In genomic region chr7:30743371-30744074, GRCh38 we compare ENCODE assay signal across 9 cellular contexts. TPM values are rescaled to one million over a fixed set of nuclear protein-coding genes. Genes with fewer than 3 reads are reported as not detected.
DNase-seq lines count a peak whose midpoint lies in the region; ATAC-seq, FAIRE-seq and TF ChIP-seq lines count a peak whose summit lies in the region.
"Had no signal": no experiment of that assay in that cellular context is flagged by ENCODE, and none has a peak within 500 bp of the region (broad histone marks: within the 10 kb centered on the region; RNA-seq: fewer than 3 reads in every experiment).

No MANE protein-coding gene starts in this region.

- H3K27me3 ChIP-seq in CD4-positive, CD25-positive, alpha-beta regulatory T cell (ENCODE audit: control insufficient read depth, insufficient read depth, low read length): no peaks in the 10 kb centered on the region
- H3K27me3 ChIP-seq in GM12878 (replicated peaks in 1 of 2; ENCODE audit: control insufficient read depth in 2 of 2, insufficient read depth in 2 of 2, low read length in 1 of 2): no peaks in the 10 kb centered on the region; a peak in 2 of 4 replicates
- H3K27me3 ChIP-seq in neural progenitor cell: no peaks in the 10 kb centered on the region

- H3K36me3 Mint-ChIP-seq in CD4-positive, CD25-positive, alpha-beta regulatory T cell: no peaks in the 10 kb centered on the region
- no peaks in the 10 kb centered on the region for H3K36me3 Mint-ChIP-seq in activated naive CD8-positive, alpha-beta T cell treated with anti-CD3 and anti-CD28 coated beads for 36 hours
- H3K36me3 Mint-ChIP-seq in neural progenitor cell: no peaks in the 10 kb centered on the region

- H4K20me1 ChIP-seq in GM12878 (ENCODE audit: control insufficient read depth, insufficient read depth) (no peaks in the 10 kb centered on the region), neural progenitor cell (ENCODE audit: low read depth) (peaks cover 4% of the 10 kb centered on the region)

- H3K9ac ChIP-seq in GM12878 (ENCODE audit: control insufficient read depth, insufficient read depth, low read length) (no peak overlapping the region), neural progenitor cell (no peak overlapping the region)

- no peaks in the 10 kb centered on the region for H3K36me3 ChIP-seq in CD4-positive, CD25-positive, alpha-beta regulatory T cell (ENCODE audit: control insufficient read depth, insufficient read depth, low read length)
- H3K36me3 ChIP-seq in GM12878 (ENCODE audit: control insufficient read depth in 2 of 2, insufficient read depth in 2 of 2, low read length in 1 of 2) (no peaks in the 10 kb centered on the region), neural progenitor cell (no peaks in the 10 kb centered on the region)

- H3K27me3 Mint-ChIP-seq in CD4-positive, CD25-positive, alpha-beta regulatory T cell: no peaks in the 10 kb centered on the region
- H3K27me3 Mint-ChIP-seq in activated naive CD8-positive, alpha-beta T cell treated with anti-CD3 and anti-CD28 coated beads for 36 hours: no peaks in the 10 kb centered on the region
- H3K27me3 Mint-ChIP-seq in neural progenitor cell (ENCODE audit: insufficient read depth, low read depth): peaks cover 14% of the 10 kb centered on the region

- FAIRE-seq in GM12878 (lab: Jason Lieb, UNC): no peak

- H2AFZ ChIP-seq in GM12878 (ENCODE audit: control insufficient read depth, low read depth, low read length) (no peak overlapping the region), neural progenitor cell (replicated peaks) (no peak overlapping the region)

- no peaks in the 10 kb centered on the region for H3F3A ChIP-seq in neural progenitor cell (ENCODE audit: low read depth)

- RAD21 ChIA-PET in GM12878 (lab: Charles Lee; ENCODE audit: unreplicated experiment): no interaction called here

- H3K4me3 ChIP-seq in CD4-positive, CD25-positive, alpha-beta regulatory T cell (ENCODE audit: low read depth, low read length): no peak overlapping the region
- H3K4me3 ChIP-seq in HFF-Myc (replicated peaks; ENCODE audit: low read depth, low read length) (no peak overlapping the region), GM12878 (no peak overlapping the region), neural progenitor cell (no peak overlapping the region)

- intact Hi-C loops in GM12878 (cut with micrococcal nuclease; ENCODE audit: unreplicated experiment): no loop called here
- intact Hi-C loops in left colon (cut with DNase I, micrococcal nuclease): no loop called here

- no peaks in the 10 kb centered on the region for H3K9me3 ChIP-seq in CD4-positive, CD25-positive, alpha-beta regulatory T cell (ENCODE audit: control insufficient read depth in 2 of 2, low read length in 2 of 2)
- no peaks in the 10 kb centered on the region for H3K9me3 ChIP-seq in GM12878 (replicated peaks; ENCODE audit: control insufficient read depth, insufficient read depth, low read length)
- no peaks in the 10 kb centered on the region for H3K9me3 ChIP-seq in neural progenitor cell (ENCODE audit: low read depth)

- H3K4me1 Mint-ChIP-seq in CD4-positive, CD25-positive, alpha-beta regulatory T cell: peaks cover 0 to 33% (median 14%) of the 10 kb centered on the region in 4 donors
- peaks cover 20% of the 10 kb centered on the region for H3K4me1 Mint-ChIP-seq in activated naive CD8-positive, alpha-beta T cell treated with anti-CD3 and anti-CD28 coated beads for 36 hours
- H3K4me1 Mint-ChIP-seq in neural progenitor cell: no peaks in the 10 kb centered on the region

- H3K4me1 ChIP-seq in CD4-positive, CD25-positive, alpha-beta regulatory T cell (ENCODE audit: control insufficient read depth, insufficient read depth, low read length, poor library complexity, severe bottlenecking): peaks cover 21% of the 10 kb centered on the region
- no peaks in the 10 kb centered on the region for H3K4me1 ChIP-seq in GM12878 (ENCODE audit: control insufficient read depth, insufficient read depth, low read length)
- H3K4me1 ChIP-seq in neural progenitor cell: no peaks in the 10 kb centered on the region

- SMC1A ChIA-PET in GM12878 (lab: Charles Lee; ENCODE audit: uncharacterized antibody, unreplicated experiment): no interaction called here

- no TSS peak for BruUV-seq in GM12878 (replicated peaks; lab: Mats Ljungman, UMichigan)

- no peak for TF ChIP-seq POLR2A in GM12878 (IDR thresholded peaks at IDR 0.05; ENCODE audit: low read depth, low read length)

- H3K4me3 Mint-ChIP-seq in CD4-positive, CD25-positive, alpha-beta regulatory T cell: no peak overlapping the region
- H3K4me3 Mint-ChIP-seq in activated naive CD8-positive, alpha-beta T cell treated with anti-CD3 and anti-CD28 coated beads for 36 hours: no peak overlapping the region
- H3K4me3 Mint-ChIP-seq in neural progenitor cell: no peak overlapping the region

- no peak overlapping the region for H3K27ac ChIP-seq in CD4-positive, CD25-positive, alpha-beta regulatory T cell (ENCODE audit: insufficient read depth, low read length, poor library complexity, severe bottlenecking)
- H3K27ac ChIP-seq in GM12878 (ENCODE audit: control insufficient read depth, insufficient read depth) (no peak overlapping the region), neural progenitor cell (no peak overlapping the region)

- no peak overlapping the region for H3K4me2 ChIP-seq in GM12878 (ENCODE audit: control insufficient read depth, insufficient read depth)
- H3K4me2 ChIP-seq in neural progenitor cell: no peak overlapping the region

- POLR2A ChIA-PET in GM12878 (lab: Charles Lee): no interaction called here

- H3K9me3 Mint-ChIP-seq in CD4-positive, CD25-positive, alpha-beta regulatory T cell: no peaks in the 10 kb centered on the region
- no peaks in the 10 kb centered on the region for H3K9me3 Mint-ChIP-seq in activated naive CD8-positive, alpha-beta T cell treated with anti-CD3 and anti-CD28 coated beads for 36 hours
- H3K9me3 Mint-ChIP-seq in neural progenitor cell: no peaks in the 10 kb centered on the region

- ATAC-seq in CD4-positive, CD25-positive, alpha-beta regulatory T cell (ENCODE audit: low read depth in 2 of 2): no peak
- ATAC-seq in GM12878: peak; percentile 49
- peak; percentile 54 for ATAC-seq in left colon
- ATAC-seq in GM19395 (IDR thresholded peaks at IDR 0.05; ENCODE audit: unreplicated experiment): no peak
- ATAC-seq in GM18517 (IDR thresholded peaks at IDR 0.05; ENCODE audit: unreplicated experiment): no peak

- TF ChIP-seq RAD21 in GM12878 (IDR thresholded peaks at IDR 0.05; ENCODE audit: insufficient read depth, low read depth, low read length): 0 out of 2 replicates have a peak, but pooled peaks have one; percentile 18

- WGBS in GM12878 (ENCODE audit: insufficient coverage, insufficient replicate concordance, low lambda C conversion rate, missing lambda C conversion rate): 32% methylated on average over 8 of the region's 8 CpGs

- no peaks in the 10 kb centered on the region for H3K79me2 ChIP-seq in GM12878 (ENCODE audit: control insufficient read depth, insufficient read depth, low read length)
- no peaks in the 10 kb centered on the region for H3K79me2 ChIP-seq in neural progenitor cell (ENCODE audit: low read depth)

- TF ChIP-seq CTCF in HFF-Myc (IDR thresholded peaks at IDR 0.05; ENCODE audit: low read depth, low read length, missing control alignments) (peak; percentile 54), GM12878 (IDR thresholded peaks at IDR 0.05 in 2 of 3, conservative IDR thresholded peaks at IDR 0.05 in 1 of 3; ENCODE audit: control insufficient read depth in 2 of 3, extremely low read depth in 1 of 3, insufficient read depth in 1 of 3, low read depth in 3 of 3, low read length in 3 of 3) (peak; percentile 4 to 25 (median 10); a peak in 2 of 6 replicates), neural progenitor cell (IDR thresholded peaks at IDR 0.05) (no peak)

- CTCF ChIA-PET in GM12878 (lab: Yijun Ruan, JAX): no interaction called here

- no peak for TF ChIP-seq EP300 in GM12878 (IDR thresholded peaks at IDR 0.05; ENCODE audit: borderline replicate concordance in 1 of 2, control insufficient read depth in 1 of 2, low read depth in 2 of 2, low read length in 2 of 2)

- DNase-seq in CD4-positive, CD25-positive, alpha-beta regulatory T cell: no peak
- no peak for DNase-seq in HFF-Myc (ENCODE audit: extremely low read depth, low read depth)
- no peak for DNase-seq in GM12878 (ENCODE audit: low read depth, low spot score)
- no peak for DNase-seq in left colon
- DNase-seq in activated naive CD8-positive, alpha-beta T cell treated with anti-CD3 and anti-CD28 coated beads for 36 hours: no peak
- no peak for DNase-seq in neural progenitor cell (ENCODE audit: low spot score)
- DNase-seq: NCI-H2171 had no signal

- in situ Hi-C loops in GM12878 (cut with MboI): loop anchor here (10.0 kb wide), 1 partner anchor 479 kb away; no protein-coding TSS in a partner anchor

- peak overlapping the region in 2 of 3 donors; percentile 44 to 65 for H3K27ac Mint-ChIP-seq in CD4-positive, CD25-positive, alpha-beta regulatory T cell
- no peak overlapping the region for H3K27ac Mint-ChIP-seq in activated naive CD8-positive, alpha-beta T cell treated with anti-CD3 and anti-CD28 coated beads for 36 hours
- H3K27ac Mint-ChIP-seq in neural progenitor cell: no peak overlapping the region

RNA-seq across cellular contexts. Expression of gene INMT, which starts 8.4 kb away (rescaled TPM):
- not detected for total RNA-seq in CD4-positive, CD25-positive, alpha-beta regulatory T cell
- polyA plus RNA-seq in CD4-positive, CD25-positive, alpha-beta regulatory T cell: under 1 TPM in 2 of 4 donors, not detected in 2; 0.14 to 0.16 TPM
- total RNA-seq in GM12878 (2013; cell fraction: nucleolus; rRNA removed): 0.73 TPM in 1 of 2 replicates, not detected in the other
- not detected in 2 replicates for total RNA-seq in GM12878 (2014; rRNA removed)
- total RNA-seq in GM12878 (2014; rRNA removed; fragmentation: Illumina TruSeq; extraction: Trizol): not detected in 2 replicates
- 0.10 TPM in 1 of 2 replicates, not detected in the other for total RNA-seq in GM12878 (2021)
- not detected for polyA plus RNA-seq in GM12878 (2011; ENCODE audit: low read depth)
- 0.03 TPM in 1 of 2 replicates, not detected in the other for polyA plus RNA-seq in GM12878 (2011; rRNA removed)
- not detected in 2 replicates for polyA plus RNA-seq in GM12878 (2011; cell fraction: cytosol; rRNA removed)
- 0.04 TPM in 2 replicates for polyA plus RNA-seq in GM12878 (2011; cell fraction: nucleus; rRNA removed)
- 0.09 and 0.17 TPM in 2 replicates for polyA plus RNA-seq in GM12878 (2012)
- polyA plus RNA-seq in GM12878 (2014; fragmentation: Illumina TruSeq; extraction: Trizol): not detected in 2 replicates
- polyA plus RNA-seq in GM12878 (2014; fragmentation: Nextera tagmentation; extraction: Ambion mirVana): not detected
- 0.20 TPM in 1 of 2 replicates, not detected in the other for polyA plus RNA-seq in GM12878 (2014; rRNA removed)
- not detected for polyA plus RNA-seq in GM12878 (2016; fragmentation: Nextera tagmentation; extraction: Ambion mirVana)
- polyA minus RNA-seq in GM12878 (2011; rRNA and poly(A)+ RNA removed): not detected in 2 replicates
- not detected in 2 replicates for polyA minus RNA-seq in GM12878 (2011; cell fraction: cytosol; rRNA and poly(A)+ RNA removed)
- not detected in 2 replicates for polyA minus RNA-seq in GM12878 (2011; cell fraction: nucleus; rRNA and poly(A)+ RNA removed)
- 1 to 10 TPM; 3.5 to 6.4 TPM for total RNA-seq in left colon
- total RNA-seq in activated naive CD8-positive, alpha-beta T cell treated with anti-CD3 and anti-CD28 coated beads for 36 hours: under 1 TPM in 1 of 2 experiments, not detected in 1; 0.08 TPM
- total RNA-seq in neural progenitor cell (ENCODE audit: low replicate concordance): 5.0 and 7.8 TPM in 2 replicates

RNA-seq across cellular contexts. Expression of gene MINDY4, which starts 27.7 kb away (rescaled TPM):
- 0.49 TPM for total RNA-seq in CD4-positive, CD25-positive, alpha-beta regulatory T cell
- 1 to 10 TPM in 1 of 4 donors, under 1 TPM in 3; 0.17 to 1.0 (median 0.53) TPM for polyA plus RNA-seq in CD4-positive, CD25-positive, alpha-beta regulatory T cell
- 5.5 and 5.6 TPM in 2 replicates for total RNA-seq in GM12878 (2013; cell fraction: nucleolus; rRNA removed)
- total RNA-seq in GM12878 (2014; rRNA removed): 0.71 and 0.90 TPM in 2 replicates
- total RNA-seq in GM12878 (2014; rRNA removed; fragmentation: Illumina TruSeq; extraction: Trizol): 0.55 and 0.67 TPM in 2 replicates
- total RNA-seq in GM12878 (2021): 0.38 and 0.51 TPM in 2 replicates
- polyA plus RNA-seq in GM12878 (2011; ENCODE audit: low read depth): 0.54 TPM
- 0.22 and 0.34 TPM in 2 replicates for polyA plus RNA-seq in GM12878 (2011; rRNA removed)
- polyA plus RNA-seq in GM12878 (2011; cell fraction: cytosol; rRNA removed): 0.36 and 0.37 TPM in 2 replicates
- polyA plus RNA-seq in GM12878 (2011; cell fraction: nucleus; rRNA removed): 0.57 and 0.69 TPM in 2 replicates
- 0.23 and 0.44 TPM in 2 replicates for polyA plus RNA-seq in GM12878 (2012)
- polyA plus RNA-seq in GM12878 (2014; fragmentation: Illumina TruSeq; extraction: Trizol): 0.52 and 0.72 TPM in 2 replicates
- under 1 TPM; 0.10 to 0.15 TPM for polyA plus RNA-seq in GM12878 (2014; fragmentation: Nextera tagmentation; extraction: Ambion mirVana)
- 0.42 and 0.48 TPM in 2 replicates for polyA plus RNA-seq in GM12878 (2014; rRNA removed)
- under 1 TPM; 0.31 to 0.48 TPM for polyA plus RNA-seq in GM12878 (2016; fragmentation: Nextera tagmentation; extraction: Ambion mirVana)
- polyA minus RNA-seq in GM12878 (2011; rRNA and poly(A)+ RNA removed): 0.37 and 0.52 TPM in 2 replicates
- not detected in 2 replicates for polyA minus RNA-seq in GM12878 (2011; cell fraction: cytosol; rRNA and poly(A)+ RNA removed)
- 0.60 and 1.3 TPM in 2 replicates for polyA minus RNA-seq in GM12878 (2011; cell fraction: nucleus; rRNA and poly(A)+ RNA removed)
- total RNA-seq in left colon: 1 to 10 TPM; 3.2 to 3.8 TPM
- total RNA-seq in activated naive CD8-positive, alpha-beta T cell treated with anti-CD3 and anti-CD28 coated beads for 36 hours: 1 to 10 TPM; 1.6 to 2.0 TPM
- total RNA-seq in neural progenitor cell (ENCODE audit: low replicate concordance): 5.2 and 5.9 TPM in 2 replicates

Comparison
In these comparisons a context has a peak if more than half of its experiments do, and no peak if none do; other contexts are left out.
1. ATAC-seq: peak in GM12878 (single experiment) and left colon (single experiment); none in CD4-positive, CD25-positive, alpha-beta regulatory T cell (0 of 2), GM19395 (single experiment) and GM18517 (single experiment).
2. H3K27ac Mint-ChIP-seq: peak in CD4-positive, CD25-positive, alpha-beta regulatory T cell (2 of 3); none in activated naive CD8-positive, alpha-beta T cell treated with anti-CD3 and anti-CD28 coated beads for 36 hours (single experiment) and neural progenitor cell (single experiment).